8 cellular contexts compared by ENCODE assay signal in the genomic region with DNA sequence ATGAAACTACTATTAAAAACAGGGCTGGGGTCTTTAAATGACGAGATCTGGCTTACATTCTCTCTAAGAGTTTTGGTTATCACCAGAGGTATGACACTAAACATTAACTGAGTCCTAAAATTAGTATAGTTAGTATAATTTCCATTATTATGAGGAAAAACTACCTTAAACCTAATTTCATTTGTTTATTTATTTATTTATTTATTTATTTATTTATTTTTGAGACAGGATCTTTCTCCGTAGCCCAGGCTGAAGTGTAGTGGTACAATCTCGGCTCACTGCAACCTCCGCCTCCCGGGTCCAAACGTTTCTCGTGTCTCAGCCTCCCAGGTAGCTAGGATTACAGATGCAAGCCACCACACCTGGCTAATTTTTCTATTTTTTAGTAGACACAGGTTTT.
"Had no signal": no experiment of that assay in that cellular context is flagged by ENCODE, and none has a peak within 500 bp of the region (broad histone marks: within the 10 kb centered on the region; RNA-seq: fewer than 3 reads in every experiment).

No MANE protein-coding gene starts in this region.

- DNase-seq: IMR-90, KBM-7, KG1 had no signal

- FAIRE-seq: HepG2, HTR-8/SVneo, K562 had no signal

- H3K4me2 ChIP-seq: KMS-11 had no signal

- H3K27ac ChIP-seq: HL-60, KMS-11 had no signal

- ATAC-seq: HepG2, K562 had no signal

- H3K4me3 ChIP-seq: K562 had no signal
